In the genomic region with DNA sequence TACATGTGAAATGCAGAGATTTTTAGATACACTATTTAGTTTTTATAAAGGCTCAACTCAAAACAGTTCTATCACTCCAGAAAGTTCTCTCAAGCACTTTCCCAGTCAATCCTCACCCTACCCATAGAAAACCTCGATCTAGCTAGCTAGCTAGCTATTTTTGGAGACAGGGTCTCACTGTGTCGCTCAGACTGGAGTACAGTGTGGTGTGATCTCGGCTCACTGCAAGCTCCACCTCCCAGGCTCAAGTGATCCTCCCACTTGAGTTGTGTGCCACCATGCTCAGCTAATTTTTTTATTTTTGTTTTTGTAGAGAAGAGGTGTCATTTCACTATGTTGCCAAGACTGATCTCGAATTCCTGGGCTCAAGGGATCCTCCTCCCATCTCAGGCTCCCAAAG, we compare ENCODE assay signal across 19 cellular contexts.
DNase-seq lines count a peak whose midpoint lies in the region; ATAC-seq and TF ChIP-seq lines count a peak whose summit lies in the region.
"Had no signal": no experiment of that assay in that cellular context is flagged by ENCODE, and none has a peak within 500 bp of the region (broad histone marks: within the 10 kb centered on the region; RNA-seq: fewer than 3 reads in every experiment).

No MANE protein-coding gene starts in this region.

- H3K36me3 Mint-ChIP-seq in endodermal cell (ENCODE audit: low read depth) (peaks cover 34% of the 10 kb centered on the region), mesothelial cell of epicardium (no peaks in the 10 kb centered on the region)

- H3K9me3 ChIP-seq in left ventricle myocardium inferior (replicated peaks) (no peaks in the 10 kb centered on the region), endodermal cell (ENCODE audit: control insufficient read depth, low read length) (no peaks in the 10 kb centered on the region)
- H3K9me3 ChIP-seq: BLaER1 treated with 17β-estradiol and CSF1 and Interleukin-3, amounts not matched to agents 10 nM and 100 nM; MG63; SJCRH30 had no signal

- intact Hi-C loops in Right ventricle myocardium superior (cut with DNase I), result no loop called here
- intact Hi-C loops in left ventricle myocardium inferior (cut with micrococcal nuclease), result no loop called here

- peaks cover 28% of the 10 kb centered on the region for H3K4me1 Mint-ChIP-seq in endodermal cell
- H3K4me1 Mint-ChIP-seq in mesothelial cell of epicardium, result peaks cover 15% of the 10 kb centered on the region

- no peaks in the 10 kb centered on the region for H3K27me3 ChIP-seq in left ventricle myocardium inferior (ENCODE audit: low read depth)
- H3K27me3 ChIP-seq in endodermal cell (ENCODE audit: control insufficient read depth, insufficient read depth, low read length, poor library complexity, severe bottlenecking), result no peaks in the 10 kb centered on the region
- H3K27me3 ChIP-seq: BLaER1 treated with 17β-estradiol and CSF1 and Interleukin-3, amounts not matched to agents 10 nM and 100 nM; MG63; SJCRH30 had no signal

- H3K4me1 ChIP-seq in left ventricle myocardium inferior (peaks cover 7% of the 10 kb centered on the region), endodermal cell (ENCODE audit: control insufficient read depth, insufficient read depth, low read length) (peaks cover 4% of the 10 kb centered on the region)
- H3K4me1 ChIP-seq: BLaER1 treated with 17β-estradiol and CSF1 and Interleukin-3, amounts not matched to agents 10 nM and 100 nM; SJCRH30 had no signal

- H3K36me3 ChIP-seq in left ventricle myocardium inferior, result no peaks in the 10 kb centered on the region
- H3K36me3 ChIP-seq in endodermal cell (ENCODE audit: control insufficient read depth, insufficient read depth, low read length), result peaks cover 38% of the 10 kb centered on the region
- H3K36me3 ChIP-seq: MG63, SJCRH30 had no signal

- H3K4me3 Mint-ChIP-seq in endodermal cell (no peak overlapping the region), mesothelial cell of epicardium (no peak overlapping the region)

- DNase-seq in Right ventricle myocardium superior, result no peak
- no peak for DNase-seq in left ventricle myocardium inferior
- no peak for DNase-seq in endodermal cell
- DNase-seq in mesothelial cell of epicardium (ENCODE audit: low spot score in 2 of 2, unreplicated experiment in 2 of 2), result no peak
- DNase-seq in substantia nigra (lab: John Stamatoyannopoulos, UW), result no peak
- no peak for DNase-seq in hippocampal formation (lab: John Stamatoyannopoulos, UW)
- DNase-seq in CD1c-positive myeloid dendritic cell (ENCODE audit: extremely low spot score), result no peak
- DNase-seq: DND-41, GOT3, MG63, NCI-H1092 treated with DMSO at 0.1 percent for 48 hours, NCI-H2081 treated with DMSO at 0.1 percent for 48 hours, NCI-H226, NCI-H526 treated with DMSO at 0.1 percent for 48 hours, RPMI8226, SJCRH30 had no signal

- H3K9ac ChIP-seq in endodermal cell (ENCODE audit: extremely low read depth, low read length, poor library complexity, severe bottlenecking), result no peak overlapping the region
- H3K9ac ChIP-seq: BLaER1 treated with 17β-estradiol and CSF1 and Interleukin-3, amounts not matched to agents 10 nM and 100 nM had no signal

- peak overlapping the region; percentile 41 for H3K27ac Mint-ChIP-seq in endodermal cell
- peak overlapping the region; percentile 73 for H3K27ac Mint-ChIP-seq in mesothelial cell of epicardium

- TF ChIP-seq CTCF in left ventricle myocardium inferior (IDR thresholded peaks at IDR 0.05; ENCODE audit: borderline replicate concordance) (no peak), endodermal cell (conservative IDR thresholded peaks at IDR 0.05) (no peak), mesothelial cell of epicardium (IDR thresholded peaks at IDR 0.05; ENCODE audit: unreplicated experiment) (no peak)

- no peaks in the 10 kb centered on the region for H3K27me3 Mint-ChIP-seq in endodermal cell (ENCODE audit: insufficient read depth)
- no peaks in the 10 kb centered on the region for H3K27me3 Mint-ChIP-seq in mesothelial cell of epicardium (ENCODE audit: low read depth)

- ATAC-seq in Right ventricle myocardium superior (ENCODE audit: poor library complexity) (peak; percentile 65), HG02885 (IDR thresholded peaks at IDR 0.05; ENCODE audit: poor library complexity, unreplicated experiment) (no peak)
- ATAC-seq: HepG2 had no signal

- H3K9me3 Mint-ChIP-seq in endodermal cell (no peaks in the 10 kb centered on the region), mesothelial cell of epicardium (no peaks in the 10 kb centered on the region)

- H3K4me3 ChIP-seq in left ventricle myocardium inferior (no peak overlapping the region), endodermal cell (ENCODE audit: low read length) (no peak overlapping the region)
- H3K4me3 ChIP-seq: BLaER1 treated with 17β-estradiol and CSF1 and Interleukin-3, amounts not matched to agents 10 nM and 100 nM; MG63; SJCRH30 had no signal

- H3K27ac ChIP-seq in left ventricle myocardium inferior (replicated peaks) (no peak overlapping the region), endodermal cell (ENCODE audit: low read depth, low read length) (no peak overlapping the region), substantia nigra (ENCODE audit: low read depth, low read length, poor library complexity, severe bottlenecking) (no peak overlapping the region)
- H3K27ac ChIP-seq: BLaER1 treated with 17β-estradiol and CSF1 and Interleukin-3, amounts not matched to agents 10 nM and 100 nM; SJCRH30 had no signal

- WGBS in endodermal cell (ENCODE audit: insufficient coverage in 1 of 2, insufficient read length in 1 of 2), 2 experiments, result 93 to 96% methylated on average over 4 of the region's 4 CpGs
